Comparison of ENCODE assay signal across 17 cellular contexts in genomic region chr7:51459809-51460208, GRCh38.
A peak's percentile ranks its signal among the peaks of the same experiment; 100 is the strongest.
DNase-seq lines count a peak whose midpoint lies in the region; ATAC-seq and TF ChIP-seq lines count a peak whose summit lies in the region.
"Had no signal": no experiment of that assay in that cellular context is flagged by ENCODE, and none has a peak within 500 bp of the region (broad histone marks: within the 10 kb centered on the region; RNA-seq: fewer than 3 reads in every experiment).

No MANE protein-coding gene starts in this region.

- H3K36me3 ChIP-seq in NT2/D1 (ENCODE audit: insufficient read depth, insufficient read length, low read length): no peaks in the 10 kb centered on the region
- H3K36me3 ChIP-seq in esophagus muscularis mucosa: no peaks in the 10 kb centered on the region

- no peak for TF ChIP-seq POLR2A in esophagus muscularis mucosa (IDR thresholded peaks at IDR 0.05; ENCODE audit: low read depth)

- no peak for TF ChIP-seq CTCF in esophagus muscularis mucosa (IDR thresholded peaks at IDR 0.05)
- peak; percentile 15 for TF ChIP-seq CTCF in progenitor cell of endocrine pancreas (IDR thresholded peaks at IDR 0.05; ENCODE audit: unreplicated experiment)
- no peak for TF ChIP-seq CTCF in GM10266 (IDR thresholded peaks at IDR 0.05; ENCODE audit: control insufficient read depth, insufficient read depth, low read depth, missing control alignments)

- no peak overlapping the region for H3K9ac ChIP-seq in NT2/D1 (ENCODE audit: insufficient read length, low read depth)
- H3K9ac ChIP-seq: KMS-11 had no signal

- TF ChIP-seq EP300 in esophagus muscularis mucosa (IDR thresholded peaks at IDR 0.05): no peak

- H3K27me3 ChIP-seq in NT2/D1 (ENCODE audit: insufficient read depth, insufficient read length) (no peaks in the 10 kb centered on the region), esophagus muscularis mucosa (no peaks in the 10 kb centered on the region)

- no peak overlapping the region for H3K27ac ChIP-seq in esophagus muscularis mucosa (replicated peaks in 1 of 4)
- H3K27ac ChIP-seq: KMS-11 had no signal

- no peaks in the 10 kb centered on the region for H3K9me3 ChIP-seq in NT2/D1 (ENCODE audit: insufficient read depth, low read length)
- no peaks in the 10 kb centered on the region for H3K9me3 ChIP-seq in esophagus muscularis mucosa

- ATAC-seq in HG03280 (IDR thresholded peaks at IDR 0.05; ENCODE audit: unreplicated experiment): no peak

- H3K4me3 ChIP-seq in NT2/D1 (ENCODE audit: insufficient read length, low read depth) (no peak overlapping the region), esophagus muscularis mucosa (no peak overlapping the region)

- H3K36me3 Mint-ChIP-seq in progenitor cell of endocrine pancreas (ENCODE audit: insufficient read depth): no peaks in the 10 kb centered on the region
- H3K36me3 Mint-ChIP-seq: CD14-positive monocyte had no signal

- H3K9me3 Mint-ChIP-seq in progenitor cell of endocrine pancreas (ENCODE audit: low read depth): no peaks in the 10 kb centered on the region

- H3K4me1 ChIP-seq in NT2/D1 (ENCODE audit: insufficient read depth, insufficient read length) (peaks cover 3% of the 10 kb centered on the region), esophagus muscularis mucosa (peaks cover 0 to 16% (median 5%) of the 10 kb centered on the region in 4 donors)

- no peak overlapping the region for H3K4me3 Mint-ChIP-seq in progenitor cell of endocrine pancreas (ENCODE audit: low read depth)
- H3K4me3 Mint-ChIP-seq: CD14-positive monocyte had no signal

- peaks cover 3% of the 10 kb centered on the region for H3K4me1 Mint-ChIP-seq in progenitor cell of endocrine pancreas (ENCODE audit: low read depth)
- H3K4me1 Mint-ChIP-seq: CD14-positive monocyte had no signal

- DNase-seq in NCI-H2227 (lab: John Stamatoyannopoulos, UW; ENCODE audit: unreplicated experiment) (peak; percentile 13), NCI-H2227 treated with DMSO at 0.1 percent for 48 hours (lab: John Stamatoyannopoulos, UW) (no peak), NT2/D1 (ENCODE audit: low read depth, low spot score) (peak; percentile 80), esophagus muscularis mucosa (ENCODE audit: extremely low spot score) (peak; percentile 60), progenitor cell of endocrine pancreas (ENCODE audit: low spot score, unreplicated experiment) (no peak), retina (no peak), GM10266 (ENCODE audit: extremely low spot score) (no peak)
- DNase-seq: 8988T, DMS79 treated with DMSO at 0.1 percent for 48 hours, NCI-H1417 treated with DMSO at 0.1 percent for 48 hours, NCI-H187 treated with DMSO at 0.1 percent for 48 hours, NCI-H2171, NCI-H446 treated with DMSO at 0.1 percent for 48 hours, NCI-H774 had no signal

- H3K27me3 Mint-ChIP-seq in progenitor cell of endocrine pancreas: peaks cover 27% of the 10 kb centered on the region

- 68% methylated on average over 4 of the region's 4 CpGs for WGBS in esophagus muscularis mucosa

- H3K27ac Mint-ChIP-seq in progenitor cell of endocrine pancreas: no peak overlapping the region
- H3K27ac Mint-ChIP-seq: CD14-positive monocyte had no signal

- intact Hi-C loops in esophagus muscularis mucosa (cut with DNase I): no loop called here

Comparison
In these comparisons a context has a peak if more than half of its experiments do, and no peak if none do; other contexts are left out.
1. DNase-seq: peak in NCI-H2227 (single experiment), NT2/D1 (single experiment) and esophagus muscularis mucosa (single experiment); none in NCI-H2227 treated with DMSO at 0.1 percent for 48 hours (single experiment), progenitor cell of endocrine pancreas (single experiment), retina (single experiment) and GM10266 (single experiment).